8 cellular contexts compared by ENCODE assay signal in genomic region chr1:86395771-86396502, GRCh38. TPM values are rescaled to one million over a fixed set of nuclear protein-coding genes. Genes with fewer than 3 reads are reported as not detected.
A peak's percentile ranks its signal among the peaks of the same experiment; 100 is the strongest.
DNase-seq lines count a peak whose midpoint lies in the region; ATAC-seq, FAIRE-seq and TF ChIP-seq lines count a peak whose summit lies in the region.

Gene ODF2L (minus strand): TSS chr1:86396323. CDS start chr1:86387027, 9,296 bp downstream.

- peak; percentile 32 for TF ChIP-seq POLR2A in GM19099 (IDR thresholded peaks at IDR 0.05; ENCODE audit: extremely low read depth, insufficient read length, low read depth)

- peak within 1 kb of the TSS; percentile 61 to 95 for H3K9ac ChIP-seq in kidney (ENCODE audit: low read length in 2 of 2)

- FAIRE-seq in kidney (lab: Jason Lieb, UNC): peak; percentile 82

- H3K4me1 ChIP-seq in kidney (ENCODE audit: control insufficient read depth in 1 of 2, insufficient read depth in 1 of 2, low read depth in 1 of 2, low read length in 2 of 2): peaks cover 3 to 4% of the 10 kb centered on the region in 2 donors

- H3K9me3 ChIP-seq in kidney (ENCODE audit: control insufficient read depth in 1 of 2, low read length in 2 of 2): no peaks in the 10 kb centered on the region

- peak within 1 kb of the TSS; percentile 74 to 82 for H3K27ac ChIP-seq in kidney (ENCODE audit: low read depth in 2 of 2, low read length in 2 of 2)

- H3K36me3 ChIP-seq in kidney (ENCODE audit: control insufficient read depth in 1 of 2, insufficient read depth in 2 of 2, low read length in 2 of 2): no peaks in the 10 kb centered on the region

- H3K4me3 ChIP-seq in kidney (ENCODE audit: low read length in 2 of 2): peak within 1 kb of the TSS; percentile 72 to 99

- TF ChIP-seq CTCF in AG09319 (IDR thresholded peaks at IDR 0.05; ENCODE audit: low read depth, low read length) (no peak), kidney (IDR thresholded peaks at IDR 0.05; ENCODE audit: borderline replicate concordance, extremely low read depth, insufficient read depth) (no peak)

- peak; percentile 44 for DNase-seq in AG09319 (ENCODE audit: extremely low read depth, low read depth)
- DNase-seq in NCI-H510A (lab: John Stamatoyannopoulos, UW): peak; percentile 94
- DNase-seq in activated CD4-positive, alpha-beta T cell treated with anti-CD3 and anti-CD28 coated beads for 1 hour: peak; percentile 79
- peak; percentile 89 for DNase-seq in cerebellum (ENCODE audit: low spot score)
- peak; percentile 97 for DNase-seq in kidney
- peak; percentile 93 for DNase-seq in stimulated activated CD4-positive, alpha-beta T cell treated with anti-CD3 and anti-CD28 coated beads, Interleukin-15, amount 100 ng/mL, for 24 hours

- intact Hi-C loops in kidney (cut with DNase I): no loop called here

- peak; percentile 100 for ATAC-seq in HG03432 (IDR thresholded peaks at IDR 0.05; ENCODE audit: unreplicated experiment)

RNA-seq across cellular contexts. Expression of gene ODF2L, which starts in this region (rescaled TPM):
- total RNA-seq in cerebellum: 109 TPM
- 57.3 TPM for total RNA-seq in kidney
- 19.2 TPM for polyA plus RNA-seq in kidney (ENCODE audit: insufficient read depth, low read depth, low replicate concordance)

Comparison
In these comparisons a context has a peak if more than half of its experiments do, and no peak if none do; other contexts are left out.
1. Peak in every context shown above with its lines: DNase-seq, ATAC-seq, H3K4me3 ChIP-seq and H3K27ac ChIP-seq.
2. DNase-seq: peak in every context shown above with its lines; median percentile 97 in kidney; 94 in NCI-H510A; 93 in stimulated activated CD4-positive, alpha-beta T cell treated with anti-CD3 and anti-CD28 coated beads, Interleukin-15, amount 100 ng/mL, for 24 hours; 89 in cerebellum; 79 in activated CD4-positive, alpha-beta T cell treated with anti-CD3 and anti-CD28 coated beads for 1 hour; 44 in AG09319.